ENCODE assay signal across 25 cellular contexts in the genomic region with DNA sequence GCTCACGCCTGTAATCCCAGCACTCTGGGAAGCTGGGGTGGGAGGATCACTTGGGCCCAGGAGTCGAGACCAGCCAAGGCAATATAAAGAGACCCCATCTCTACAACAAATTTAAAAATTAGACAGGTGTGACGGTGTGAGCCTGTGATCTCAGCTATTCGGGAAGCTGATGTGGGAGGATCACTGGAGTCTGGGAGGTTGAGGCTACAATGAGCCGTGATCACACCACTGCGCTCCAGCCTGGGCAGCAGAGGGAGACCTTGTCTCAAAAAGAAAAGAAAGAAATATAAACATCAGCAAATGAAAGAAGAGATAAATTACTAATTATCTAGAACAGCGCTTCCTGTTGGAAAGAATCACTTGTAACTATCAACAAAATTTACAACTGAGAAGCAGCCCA.
A peak's percentile ranks its signal among the peaks of the same experiment; 100 is the strongest.
DNase-seq lines count a peak whose midpoint lies in the region; ATAC-seq and TF ChIP-seq lines count a peak whose summit lies in the region.
"Had no signal": no experiment of that assay in that cellular context is flagged by ENCODE, and none has a peak within 500 bp of the region (broad histone marks: within the 10 kb centered on the region; RNA-seq: fewer than 3 reads in every experiment).

No MANE protein-coding gene starts in this region.

- H3K27me3 ChIP-seq in brain microvascular endothelial cell (replicated peaks) = no peaks in the 10 kb centered on the region
- no peaks in the 10 kb centered on the region for H3K27me3 ChIP-seq in neural progenitor cell
- H3K27me3 ChIP-seq: ascending aorta, sigmoid colon, tibial artery had no signal

- H3K4me1 Mint-ChIP-seq in neural progenitor cell = peaks cover 23% of the 10 kb centered on the region

- peaks cover 33% of the 10 kb centered on the region for H3K79me2 ChIP-seq in neural progenitor cell (ENCODE audit: low read depth)

- no peaks in the 10 kb centered on the region for H3K27me3 Mint-ChIP-seq in neural progenitor cell (ENCODE audit: insufficient read depth, low read depth)
- H3K27me3 Mint-ChIP-seq: activated CD4-positive, alpha-beta memory T cell treated with anti-CD3 and anti-CD28 coated beads for 36 hours had no signal

- H3K4me3 ChIP-seq in brain microvascular endothelial cell (ENCODE audit: low read depth, low read length) (no peak overlapping the region), neural progenitor cell (no peak overlapping the region)
- H3K4me3 ChIP-seq: ascending aorta, GM23248, lower lobe of right lung, sigmoid colon, tibial artery had no signal

- in situ Hi-C loops in KBM-7 (cut with MboI; ENCODE audit: low pct_unique_long_range_greater_than_20kb, low sequenced_read_pairs) = no loop called here
- in situ Hi-C loops in brain microvascular endothelial cell (cut with HindIII; ENCODE audit: low pct_ligation_motif_present, low sequenced_read_pairs) = no loop called here
- in situ Hi-C loops in ACHN (cut with HindIII; ENCODE audit: low pct_ligation_motif_present, low pct_unique_long_range_greater_than_20kb, low sequenced_read_pairs) = no loop called here

- H3K36me3 ChIP-seq in brain microvascular endothelial cell (replicated peaks) (no peaks in the 10 kb centered on the region), neural progenitor cell (no peaks in the 10 kb centered on the region)
- H3K36me3 ChIP-seq: ascending aorta, lower lobe of right lung, sigmoid colon, tibial artery had no signal

- peaks cover 26% of the 10 kb centered on the region for H3K4me1 ChIP-seq in neural progenitor cell
- H3K4me1 ChIP-seq: ascending aorta, lower lobe of right lung, tibial artery had no signal

- peaks cover 8% of the 10 kb centered on the region for H3F3A ChIP-seq in neural progenitor cell (ENCODE audit: low read depth)

- H3K36me3 Mint-ChIP-seq in neural progenitor cell = peaks cover 2% of the 10 kb centered on the region

- no peak overlapping the region for H3K27ac Mint-ChIP-seq in neural progenitor cell
- H3K27ac Mint-ChIP-seq: activated CD4-positive, alpha-beta memory T cell treated with anti-CD3 and anti-CD28 coated beads for 36 hours had no signal

- H3K4me2 ChIP-seq in neural progenitor cell = no peak overlapping the region
- H3K4me2 ChIP-seq: KMS-11 had no signal

- no peak overlapping the region for H3K9ac ChIP-seq in neural progenitor cell
- H3K9ac ChIP-seq: GM23248, KMS-11 had no signal

- no peak overlapping the region for H3K4me3 Mint-ChIP-seq in neural progenitor cell
- H3K4me3 Mint-ChIP-seq: activated CD4-positive, alpha-beta memory T cell treated with anti-CD3 and anti-CD28 coated beads for 36 hours had no signal

- peak; percentile 27 for TF ChIP-seq CTCF in brain microvascular endothelial cell (IDR thresholded peaks at IDR 0.05; ENCODE audit: low read depth, low read length, missing control alignments)
- TF ChIP-seq CTCF in neural progenitor cell (IDR thresholded peaks at IDR 0.05) = peak; percentile 22

- peaks cover 19% of the 10 kb centered on the region for H4K20me1 ChIP-seq in neural progenitor cell (ENCODE audit: low read depth)

- no peaks in the 10 kb centered on the region for H3K9me3 ChIP-seq in neural progenitor cell (ENCODE audit: low read depth)
- H3K9me3 ChIP-seq: ascending aorta, lower lobe of right lung, sigmoid colon, tibial artery had no signal

- DNase-seq in ELR (ENCODE audit: low read depth) (peak; percentile 19), KBM-7 (peak; percentile 16), brain microvascular endothelial cell (no peak), neural progenitor cell (ENCODE audit: low spot score) (no peak), ACHN (no peak), activated gamma-delta T cell (lab: John Stamatoyannopoulos, UW) (no peak)
- DNase-seq: activated CD4-positive, alpha-beta memory T cell treated with anti-CD3 and anti-CD28 coated beads for 36 hours; activated naive CD4-positive, alpha-beta T cell treated with anti-CD3 and anti-CD28 coated beads, Interleukin-2, amount 50 U/mL, for 16 hours; activated T-cell treated with anti-CD3 and anti-CD28 coated beads, Interleukin-2, amount 50 U/mL, for 1 hour; AML-193; EL; GM23248; hippocampal formation; lower lobe of right lung; NCI-H1048; NCI-H2081 treated with DMSO at 0.1 percent for 48 hours; NCI-H524; SHP77; sigmoid colon; stimulated activated naive CD4-positive, alpha-beta T cell treated with Interleukin-2 at 50 U/mL for 16 hours; T-helper 1 cell; tibial artery had no signal

- no peaks in the 10 kb centered on the region for H3K9me3 Mint-ChIP-seq in neural progenitor cell
- H3K9me3 Mint-ChIP-seq: activated CD4-positive, alpha-beta memory T cell treated with anti-CD3 and anti-CD28 coated beads for 36 hours had no signal

- no peak overlapping the region for H3K27ac ChIP-seq in brain microvascular endothelial cell
- no peak overlapping the region for H3K27ac ChIP-seq in neural progenitor cell
- H3K27ac ChIP-seq: ascending aorta, GM23248, KMS-11, lower lobe of right lung, sigmoid colon, tibial artery had no signal

- ATAC-seq in HG02981 (IDR thresholded peaks at IDR 0.05; ENCODE audit: unreplicated experiment) = no peak
- ATAC-seq: lower lobe of right lung had no signal

- H2AFZ ChIP-seq in neural progenitor cell (replicated peaks) = no peak overlapping the region
- H2AFZ ChIP-seq: GM23248 had no signal

Comparison
In these comparisons a context has a peak if more than half of its experiments do, and no peak if none do; other contexts are left out.
1. DNase-seq: peak in ELR (single experiment) and KBM-7 (single experiment); none in brain microvascular endothelial cell (single experiment), neural progenitor cell (single experiment), ACHN (single experiment) and activated gamma-delta T cell (single experiment).